ENCODE assay signal across 13 cellular contexts in genomic region chr11:104618949-104619348, GRCh38.
"Had no signal": no experiment of that assay in that cellular context is flagged by ENCODE, and none has a peak within 500 bp of the region (broad histone marks: within the 10 kb centered on the region; RNA-seq: fewer than 3 reads in every experiment).

No MANE protein-coding gene starts in this region.

- H3K4me1 ChIP-seq: thyroid gland, vagina had no signal

- H3K27me3 ChIP-seq: cardiac muscle cell, thyroid gland, vagina had no signal

- H3K9me3 ChIP-seq: thyroid gland, vagina had no signal

- H3K36me3 ChIP-seq: cardiac muscle cell, thyroid gland, vagina had no signal

- ATAC-seq: activated CD8-positive, alpha-beta T cell treated with anti-CD3 and anti-CD28 coated beads for 36 hours; effector memory CD8-positive, alpha-beta T cell; left lobe of liver; natural killer cell treated with Interleukin-12 subunit alpha and Interleukin-12 subunit beta and Interleukin-15 and Interleukin-18, amount 100 ng/mL, for 72 hours; stimulated activated naive CD8-positive, alpha-beta T cell treated with anti-CD3 and anti-CD28 coated beads, Interleukin-15, amount 100 ng/mL, for 72 hours had no signal

- H3K4me3 ChIP-seq: cardiac muscle cell, coronary artery, thyroid gland, vagina had no signal

- DNase-seq: activated CD4-positive, alpha-beta T cell treated with anti-CD3 and anti-CD28 coated beads for 4 hours; activated CD8-positive, alpha-beta memory T cell treated with anti-CD3 and anti-CD28 coated beads, Interleukin-2, amount 50 U/mL, for 48 hours; activated CD8-positive, alpha-beta T cell treated with anti-CD3 and anti-CD28 coated beads for 36 hours; activated naive CD4-positive, alpha-beta T cell; effector memory CD8-positive, alpha-beta T cell; stimulated activated CD4-positive, alpha-beta T cell treated with anti-CD3 and anti-CD28 coated beads, Interleukin-4, amount 100 ng/mL, for 4 hours; stimulated activated naive CD8-positive, alpha-beta T cell treated with anti-CD3 and anti-CD28 coated beads, Interleukin-15, amount 100 ng/mL, for 72 hours; thyroid gland had no signal

- H3K27ac ChIP-seq: cardiac muscle cell, thyroid gland, vagina had no signal
